ENCODE assay signal across 8 cellular contexts in genomic region chr9:133403766-133404439, GRCh38. TPM values are rescaled to one million over a fixed set of nuclear protein-coding genes. Genes with fewer than 3 reads are reported as not detected.
DNase-seq lines count a peak whose midpoint lies in the region; ATAC-seq and TF ChIP-seq lines count a peak whose summit lies in the region.

No MANE protein-coding gene starts in this region.

- TF ChIP-seq CTCF in HFFc6 (IDR thresholded peaks at IDR 0.05), result peak; percentile 77
- TF ChIP-seq CTCF in VCaP (conservative IDR thresholded peaks at IDR 0.05), result peak; percentile 95
- peak in 2 of 3 donors; percentile 43 to 52 for TF ChIP-seq CTCF in breast epithelium (IDR thresholded peaks at IDR 0.05)
- TF ChIP-seq CTCF in natural killer cell (IDR thresholded peaks at IDR 0.05), result peak; percentile 70

- H3K4me1 Mint-ChIP-seq in HFFc6 (ENCODE audit: low read depth) (peaks cover 22% of the 10 kb centered on the region), natural killer cell (peaks cover 0 to 5% of the 10 kb centered on the region in 2 donors)

- H3K27me3 Mint-ChIP-seq in HFFc6 (ENCODE audit: insufficient read depth) (peaks cover 6% of the 10 kb centered on the region), natural killer cell (ENCODE audit: low read depth in 2 of 2) (no peaks in the 10 kb centered on the region)

- no peaks in the 10 kb centered on the region for H3K27me3 ChIP-seq in breast epithelium

- no peak for TF ChIP-seq POLR2A in breast epithelium (IDR thresholded peaks at IDR 0.05)

- peak overlapping the region; percentile 32 for H3K27ac ChIP-seq in VCaP
- H3K27ac ChIP-seq in breast epithelium, result no peak overlapping the region

- peaks cover 28% of the 10 kb centered on the region for H3K36me3 Mint-ChIP-seq in HFFc6 (ENCODE audit: low read depth)
- no peaks in the 10 kb centered on the region for H3K36me3 Mint-ChIP-seq in natural killer cell

- H3K27ac Mint-ChIP-seq in HFFc6 (no peak overlapping the region; the same call in 1 of the 2 replicates), natural killer cell (no peak overlapping the region)

- no peaks in the 10 kb centered on the region for H3K4me1 ChIP-seq in breast epithelium

- H3K9me3 Mint-ChIP-seq in HFFc6 (no peaks in the 10 kb centered on the region), natural killer cell (no peaks in the 10 kb centered on the region)

- DNase-seq in AG08395 (ENCODE audit: low spot score) (peak; percentile 22), HFFc6 (no peak), breast epithelium (ENCODE audit: low spot score in 2 of 2) (peak in 1 of 2 donors; percentile 34), natural killer cell (peak; percentile 37), NCI-H2227 treated with DMSO at 0.1 percent for 48 hours (lab: John Stamatoyannopoulos, UW) (no peak), cardiac septum (ENCODE audit: low spot score) (no peak)

- no peaks in the 10 kb centered on the region for H3K9me3 ChIP-seq in breast epithelium

- no peak overlapping the region for H3K4me3 ChIP-seq in breast epithelium

- intact Hi-C loops in breast epithelium (cut with DNase I; ENCODE audit: low total_unique reads) (loop anchor here (10.0 kb wide), 1 partner anchor 81 kb away; no protein-coding TSS in a partner anchor), natural killer cell (cut with micrococcal nuclease) (loop anchor here (1.0 kb wide), 2 partner anchors 165 to 218 kb away; no protein-coding TSS in a partner anchor), cardiac septum (cut with DNase I) (loop anchor here (10.0 kb wide), 1 partner anchor 321 kb away; no protein-coding TSS in a partner anchor)

- H3K4me3 Mint-ChIP-seq in HFFc6 (no peak overlapping the region), natural killer cell (no peak overlapping the region)

- H3K36me3 ChIP-seq in breast epithelium, result peaks cover 5% of the 10 kb centered on the region

- ATAC-seq in natural killer cell (peak in 2 of 3 donors; percentile 65 to 73), HG02973 (IDR thresholded peaks at IDR 0.05; ENCODE audit: unreplicated experiment) (no peak)

RNA-seq across cellular contexts. Expression of gene REXO4, which starts 13.9 kb away (rescaled TPM):
- 10 to 100 TPM; 20.4 to 26.3 (median 23.5) TPM for total RNA-seq in HFFc6 (2021; fragmentation: NEBNext Ultra II Directional; extraction: Animal tissue kit (Norgen Biotek cat#: 25700))
- total RNA-seq in breast epithelium (10 to 100 TPM; 14.2 to 20.5 (median 18.7) TPM), natural killer cell (10 to 100 TPM; 14.2 to 21.6 (median 18.8) TPM), cardiac septum (12.2 TPM)

RNA-seq across cellular contexts. Expression of gene ADAMTS13, which starts 18.3 kb away (rescaled TPM):
- total RNA-seq in HFFc6 (2021; fragmentation: NEBNext Ultra II Directional; extraction: Animal tissue kit (Norgen Biotek cat#: 25700)), result 1 to 10 TPM in 1 of 6 experiments, under 1 TPM in 5; 0.41 to 1.2 (median 0.74) TPM
- total RNA-seq in breast epithelium (1 to 10 TPM in 1 of 3 donors, under 1 TPM in 2; 0.88 to 2.9 (median 0.96) TPM), natural killer cell (1 to 10 TPM; 2.3 to 3.0 (median 2.8) TPM), cardiac septum (3.3 TPM)

RNA-seq across cellular contexts. Expression of gene STKLD1, which starts 27.7 kb away (rescaled TPM):
- 1 to 10 TPM in 2 of 6 experiments, under 1 TPM in 4; 0.46 to 1.4 (median 0.68) TPM for total RNA-seq in HFFc6 (2021; fragmentation: NEBNext Ultra II Directional; extraction: Animal tissue kit (Norgen Biotek cat#: 25700))
- total RNA-seq in breast epithelium (1 to 10 TPM in 1 of 3 donors, under 1 TPM in 2; 0.59 to 3.9 (median 0.96) TPM), natural killer cell (1 to 10 TPM in 2 of 3 donors, under 1 TPM in 1; 0.53 to 2.9 (median 1.1) TPM), cardiac septum (0.62 TPM)

RNA-seq across cellular contexts. Expression of gene SURF4, which starts 28.0 kb away (rescaled TPM):
- total RNA-seq in HFFc6 (2021; fragmentation: NEBNext Ultra II Directional; extraction: Animal tissue kit (Norgen Biotek cat#: 25700)), result 100 to 1,000 TPM; 406 to 474 (median 417) TPM
- 100 to 1,000 TPM; 109 to 164 (median 133) TPM for total RNA-seq in breast epithelium
- 100 to 1,000 TPM; 111 to 135 (median 114) TPM for total RNA-seq in natural killer cell
- total RNA-seq in cardiac septum, result 80.2 TPM

RNA-seq across cellular contexts. Expression of gene SURF2, which starts 47.6 kb away (rescaled TPM):
- 10 to 100 TPM; 16.6 to 20.9 (median 18.2) TPM for total RNA-seq in HFFc6 (2021; fragmentation: NEBNext Ultra II Directional; extraction: Animal tissue kit (Norgen Biotek cat#: 25700))
- 10 to 100 TPM; 16.7 to 25.9 (median 25.2) TPM for total RNA-seq in breast epithelium
- total RNA-seq in natural killer cell, result 10 to 100 TPM; 14.3 to 14.9 (median 14.7) TPM
- 12.5 TPM for total RNA-seq in cardiac septum

Comparison
In these comparisons a context has a peak if more than half of its experiments do, and no peak if none do; other contexts are left out.
1. DNase-seq: peak in AG08395 (single experiment) and natural killer cell (single experiment); none in HFFc6 (single experiment), NCI-H2227 treated with DMSO at 0.1 percent for 48 hours (single experiment) and cardiac septum (single experiment).
2. Peak in every context shown above with its lines, with median percentiles within 50 percentile points of each other: CTCF ChIP-seq.